ENCODE assay signal across 14 cellular contexts in the genomic region with DNA sequence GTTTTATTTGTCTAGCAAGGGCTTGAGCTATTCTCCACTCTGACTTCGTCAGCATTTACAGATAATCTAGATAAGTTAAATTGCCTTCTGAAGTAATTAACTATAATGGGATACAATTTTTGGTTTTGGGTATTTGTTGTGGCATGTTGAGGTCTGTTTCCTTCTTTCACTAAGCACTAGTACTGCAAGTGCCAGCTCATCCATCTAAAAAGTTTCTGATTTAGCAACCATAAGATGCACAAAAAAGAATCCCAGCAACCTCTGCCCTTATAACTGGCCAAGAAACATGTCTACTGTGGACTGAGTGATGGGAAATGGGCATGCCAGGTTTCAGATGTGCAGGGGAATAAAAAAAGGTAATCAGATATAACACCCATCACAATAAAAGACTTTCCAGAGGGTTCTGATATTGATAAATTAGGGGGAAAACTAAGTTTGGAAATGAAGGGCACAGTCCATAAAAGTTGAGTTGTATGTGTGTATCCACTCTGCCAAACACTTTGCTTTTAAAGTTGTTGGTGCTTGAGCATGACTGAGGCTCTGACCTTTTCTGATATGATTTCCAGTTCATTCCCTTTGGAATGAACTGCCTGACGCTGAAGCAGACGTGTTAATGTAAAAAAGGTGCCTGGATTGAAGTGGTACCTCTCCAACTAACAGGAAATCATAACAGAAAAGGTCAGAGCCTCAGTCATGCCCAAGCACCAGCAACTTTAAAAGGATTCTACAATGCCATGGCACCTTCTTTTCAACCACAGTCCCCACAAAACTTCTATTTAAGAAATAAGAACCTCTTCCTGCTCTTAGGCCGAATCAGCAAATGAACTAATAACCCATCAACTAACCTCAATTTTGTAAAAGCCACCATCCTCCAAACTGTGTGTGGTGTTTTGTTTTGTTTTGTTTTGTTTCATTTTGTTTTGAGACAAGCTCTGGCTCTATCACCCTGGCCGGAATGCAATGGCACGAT. TPM values are rescaled to one million over a fixed set of nuclear protein-coding genes. Genes with fewer than 3 reads are reported as not detected.
A peak's percentile ranks its signal among the peaks of the same experiment; 100 is the strongest.
DNase-seq lines count a peak whose midpoint lies in the region; ATAC-seq and TF ChIP-seq lines count a peak whose summit lies in the region.
"Had no signal": no experiment of that assay in that cellular context is flagged by ENCODE, and none has a peak within 500 bp of the region (broad histone marks: within the 10 kb centered on the region; RNA-seq: fewer than 3 reads in every experiment).

No MANE protein-coding gene starts in this region.

- H3K4me3 ChIP-seq in heart left ventricle, result no peak overlapping the region
- no peak overlapping the region for H3K4me3 ChIP-seq in left ventricle myocardium inferior
- H3K4me3 ChIP-seq in epithelial cell of esophagus (ENCODE audit: low read length), result no peak overlapping the region
- H3K4me3 ChIP-seq in transverse colon, result no peak overlapping the region
- H3K4me3 ChIP-seq: cardiac muscle cell, PC-9 had no signal

- H3K9me3 ChIP-seq in heart left ventricle, result no peaks in the 10 kb centered on the region
- no peaks in the 10 kb centered on the region for H3K9me3 ChIP-seq in left ventricle myocardium inferior (replicated peaks)
- no peaks in the 10 kb centered on the region for H3K9me3 ChIP-seq in transverse colon

- H3K4me3 Mint-ChIP-seq in T-helper 1 cell treated with Interleukin-12 subunit alpha and Interleukin-12 subunit beta and Interleukin-4 antibody, amounts not matched to agents 30 μg/mL and 1 μg/mL, for 36 hours, result no peak overlapping the region
- no peak overlapping the region for H3K4me3 Mint-ChIP-seq in type B pancreatic cell

- H3K4me1 ChIP-seq in heart left ventricle (peaks cover 0 to 57% (median 11%) of the 10 kb centered on the region in 12 donors), left ventricle myocardium inferior (peaks cover 39% of the 10 kb centered on the region), transverse colon (peaks cover 0 to 11% (median 0%) of the 10 kb centered on the region in 4 donors)

- TF ChIP-seq CTCF in heart left ventricle (IDR thresholded peaks at IDR 0.05) (no peak), left ventricle myocardium inferior (IDR thresholded peaks at IDR 0.05; ENCODE audit: borderline replicate concordance) (no peak), epithelial cell of esophagus (IDR thresholded peaks at IDR 0.05; ENCODE audit: insufficient read depth, low read depth, low read length, missing control alignments) (no peak), type B pancreatic cell (conservative IDR thresholded peaks at IDR 0.05) (no peak), transverse colon (IDR thresholded peaks at IDR 0.05) (no peak)

- TF ChIP-seq POLR2A in heart left ventricle (IDR thresholded peaks at IDR 0.05) (no peak), transverse colon (IDR thresholded peaks at IDR 0.05) (no peak)

- 70 to 76% (median 74%) methylated on average over 6 of the region's 6 CpGs for WGBS in heart left ventricle, 4 donors
- WGBS in transverse colon (ENCODE audit: low coverage in 1 of 2), 2 donors, result 82 to 90% methylated on average over 5 to 6 of the region's 6 CpGs

- peaks cover 10% of the 10 kb centered on the region for H3K36me3 Mint-ChIP-seq in T-helper 1 cell treated with Interleukin-12 subunit alpha and Interleukin-12 subunit beta and Interleukin-4 antibody, amounts not matched to agents 30 μg/mL and 1 μg/mL, for 36 hours (ENCODE audit: low read depth)
- H3K36me3 Mint-ChIP-seq in type B pancreatic cell, result peaks cover 7% of the 10 kb centered on the region

- H3K36me3 ChIP-seq in heart left ventricle (peaks cover 0 to 5% (median 0%) of the 10 kb centered on the region in 9 donors), left ventricle myocardium inferior (no peaks in the 10 kb centered on the region), transverse colon (no peaks in the 10 kb centered on the region)
- H3K36me3 ChIP-seq: cardiac muscle cell had no signal

- H3K27me3 Mint-ChIP-seq in T-helper 1 cell treated with Interleukin-12 subunit alpha and Interleukin-12 subunit beta and Interleukin-4 antibody, amounts not matched to agents 30 μg/mL and 1 μg/mL, for 36 hours (ENCODE audit: low read depth), result no peaks in the 10 kb centered on the region
- H3K27me3 Mint-ChIP-seq in type B pancreatic cell, result no peaks in the 10 kb centered on the region

- peak overlapping the region in 2 of 12 donors; percentile 34 to 77 for H3K27ac ChIP-seq in heart left ventricle
- H3K27ac ChIP-seq in left ventricle myocardium inferior (replicated peaks), result no peak overlapping the region
- H3K27ac ChIP-seq in transverse colon, result no peak overlapping the region
- H3K27ac ChIP-seq: cardiac muscle cell, PC-9 had no signal

- in situ Hi-C loops in transverse colon (cut with MboI; ENCODE audit: low pct_ligation_motif_present in 1 of 4, low pct_unique_long_range_greater_than_20kb in 1 of 4, low sequenced_read_pairs in 3 of 4), result no loop called here

- intact Hi-C loops in heart left ventricle (cut with DNase I) (loop anchor here in 1 of 10 donors (5.0 kb wide), 1 partner anchor 49 kb away; no protein-coding TSS in a partner anchor), left ventricle myocardium inferior (cut with micrococcal nuclease) (no loop called here), transverse colon (cut with DNase I; ENCODE audit: low total_unique reads) (no loop called here)

- H3K9me3 Mint-ChIP-seq in T-helper 1 cell treated with Interleukin-12 subunit alpha and Interleukin-12 subunit beta and Interleukin-4 antibody, amounts not matched to agents 30 μg/mL and 1 μg/mL, for 36 hours, result peaks cover 4% of the 10 kb centered on the region
- no peaks in the 10 kb centered on the region for H3K9me3 Mint-ChIP-seq in type B pancreatic cell

- TF ChIP-seq EP300 in transverse colon (IDR thresholded peaks at IDR 0.05; ENCODE audit: low read depth), result no peak

- H3K27me3 ChIP-seq in heart left ventricle, result no peaks in the 10 kb centered on the region
- H3K27me3 ChIP-seq in left ventricle myocardium inferior (ENCODE audit: low read depth), result no peaks in the 10 kb centered on the region
- no peaks in the 10 kb centered on the region for H3K27me3 ChIP-seq in transverse colon
- H3K27me3 ChIP-seq: cardiac muscle cell had no signal

- ATAC-seq in heart left ventricle, result peak in 3 of 4 donors; percentile 41 to 91 (median 83)

- no peak for DNase-seq in heart left ventricle
- DNase-seq in left ventricle myocardium inferior, result no peak
- DNase-seq in epithelial cell of esophagus (ENCODE audit: low read depth), result peak; percentile 53
- DNase-seq in type B pancreatic cell (ENCODE audit: extremely low spot score, unreplicated experiment), result no peak
- DNase-seq in stimulated activated CD4-positive, alpha-beta T cell treated with anti-CD3 and anti-CD28 coated beads, Interleukin-4, amount 100 ng/mL, for 1 hour, result no peak
- DNase-seq in nucleus accumbens (lab: John Stamatoyannopoulos, UW), result no peak
- no peak for DNase-seq in transverse colon
- DNase-seq: activated CD4-positive, CD25-positive, alpha-beta regulatory T cell treated with anti-CD3 and anti-CD28 coated beads, Interleukin-2, amount 50 U/mL, for 72 hours; activated effector memory CD4-positive, alpha-beta T cell treated with anti-CD3 and anti-CD28 coated beads, Interleukin-2, amount 50 U/mL, for 16 hours; kidney; NCI-H345; PC-9 had no signal

- H3K4me1 Mint-ChIP-seq in T-helper 1 cell treated with Interleukin-12 subunit alpha and Interleukin-12 subunit beta and Interleukin-4 antibody, amounts not matched to agents 30 μg/mL and 1 μg/mL, for 36 hours (ENCODE audit: low read depth), result peaks cover 41% of the 10 kb centered on the region
- peaks cover 16% of the 10 kb centered on the region for H3K4me1 Mint-ChIP-seq in type B pancreatic cell (ENCODE audit: unreplicated experiment)

- peak overlapping the region; percentile 49 for H3K27ac Mint-ChIP-seq in T-helper 1 cell treated with Interleukin-12 subunit alpha and Interleukin-12 subunit beta and Interleukin-4 antibody, amounts not matched to agents 30 μg/mL and 1 μg/mL, for 36 hours
- peak overlapping the region; percentile 35 for H3K27ac Mint-ChIP-seq in type B pancreatic cell

RNA-seq across cellular contexts. Expression of a gene that starts 52.8 kb away (rescaled TPM):
- total RNA-seq in heart left ventricle (10 to 100 TPM; 20.1 to 73.3 (median 53.0) TPM), left ventricle myocardium inferior (41.9 TPM), type B pancreatic cell (ENCODE audit: low replicate concordance) (45.0 and 48.5 TPM in 2 replicates), transverse colon (10 to 100 TPM in 3 of 4 donors, 1 to 10 TPM in 1; 7.5 to 25.1 (median 17.0) TPM)
- polyA plus RNA-seq in heart left ventricle, result 10 to 100 TPM; 41.6 to 94.8 TPM
